9 cellular contexts compared by ENCODE assay signal in the genomic region with DNA sequence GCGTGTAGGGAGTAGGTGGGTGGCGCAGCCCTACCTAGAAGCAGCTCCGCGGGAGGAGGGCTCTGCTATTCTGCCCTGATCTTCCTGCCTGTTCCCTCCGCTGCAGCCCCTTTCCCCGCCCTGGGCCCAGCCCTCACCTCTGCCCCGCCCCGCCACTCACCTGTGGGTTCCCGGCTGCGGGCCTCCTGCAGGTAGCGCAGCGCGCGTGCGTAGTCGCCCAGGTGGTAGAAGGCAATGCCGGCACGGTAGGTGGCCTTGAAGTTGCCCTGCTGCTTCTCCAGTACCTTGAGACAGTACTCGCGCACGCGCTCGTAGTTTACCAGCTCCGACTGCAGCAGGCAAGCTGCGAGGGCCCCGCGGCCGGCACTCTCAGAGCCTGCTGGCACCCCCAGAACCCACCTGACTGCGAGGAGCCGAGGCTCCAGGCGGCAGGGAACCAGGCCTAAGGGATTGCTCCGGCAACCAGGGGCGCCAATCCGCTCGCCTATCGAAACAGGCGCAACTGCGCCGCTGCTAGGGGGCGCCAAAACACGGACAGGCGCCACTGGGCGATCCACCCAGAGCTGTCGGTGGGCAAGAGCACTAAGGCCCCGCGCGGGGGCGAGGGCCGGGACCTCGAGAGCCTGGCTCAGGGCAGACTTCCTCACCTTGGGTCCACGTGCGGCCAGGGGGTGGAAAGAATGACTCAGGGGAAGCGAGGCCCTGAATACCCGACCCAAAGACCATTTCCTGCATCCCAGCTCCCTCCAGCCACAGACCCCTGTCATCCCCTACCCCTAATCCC. TPM values are rescaled to one million over a fixed set of nuclear protein-coding genes. Genes with fewer than 3 reads are reported as not detected.
DNase-seq lines count a peak whose midpoint lies in the region; ATAC-seq and TF ChIP-seq lines count a peak whose summit lies in the region.
"Had no signal": no experiment of that assay in that cellular context is flagged by ENCODE, and none has a peak within 500 bp of the region (broad histone marks: within the 10 kb centered on the region; RNA-seq: fewer than 3 reads in every experiment).

No MANE protein-coding gene starts in this region.

- H3K4me1 ChIP-seq in RWPE2 (ENCODE audit: insufficient read depth, poor library complexity, severe bottlenecking) (no peaks in the 10 kb centered on the region), iPS-20b (ENCODE audit: insufficient read depth, low read length) (no peaks in the 10 kb centered on the region), uterus (no peaks in the 10 kb centered on the region), SJCRH30 (peaks cover 13% of the 10 kb centered on the region; the same call in 1 of the 2 replicates)

- DNase-seq in AG04450 (ENCODE audit: low read depth, low spot score): no peak
- peak; percentile 77 for DNase-seq in HT-29 (ENCODE audit: low spot score)
- DNase-seq in RWPE2 (ENCODE audit: low spot score): no peak
- DNase-seq in uterus: no peak
- DNase-seq in T-helper 2 cell: no peak
- DNase-seq in SJCRH30: no peak
- DNase-seq in NCI-H1048 (lab: John Stamatoyannopoulos, UW): no peak

- no peak overlapping the region for H3K9ac ChIP-seq in iPS-20b (ENCODE audit: low read depth, low read length)

- H3K27me3 ChIP-seq in AG04450 (ENCODE audit: control insufficient read depth, insufficient read depth, low read length) (peaks cover 16% of the 10 kb centered on the region), RWPE2 (ENCODE audit: insufficient read depth, poor library complexity, severe bottlenecking) (peaks cover 33% of the 10 kb centered on the region), iPS-20b (ENCODE audit: insufficient read depth, low read length) (peaks cover 44% of the 10 kb centered on the region), uterus (peaks cover 22 to 30% of the 10 kb centered on the region in 2 donors), SJCRH30 (peaks cover 3% of the 10 kb centered on the region; the same call in 1 of the 2 replicates)

- H3K27ac ChIP-seq in AG04450 (ENCODE audit: low read depth, low read length) (no peak overlapping the region), RWPE2 (ENCODE audit: poor library complexity, severe bottlenecking) (no peak overlapping the region), iPS-20b (ENCODE audit: low read length) (no peak overlapping the region), uterus (no peak overlapping the region), SJCRH30 (no peak overlapping the region)

- POLR2A ChIA-PET in AG04450 (lab: Yijun Ruan, JAX): no interaction called here

- CTCF ChIA-PET in AG04450 (lab: Charles Lee): interaction anchor here (0.7 to 1.6 kb wide), 2 partner anchors 77 to 756 kb away, joined by 3 to 11 read pairs; no protein-coding TSS in a partner anchor

- no peak overlapping the region for H3K4me3 ChIP-seq in AG04450 (ENCODE audit: low read depth, low read length)
- H3K4me3 ChIP-seq in RWPE2 (ENCODE audit: severe bottlenecking): no peak overlapping the region
- peak overlapping the region; percentile 49; the same call in 1 of the 2 replicates for H3K4me3 ChIP-seq in iPS-20b (ENCODE audit: low read length)
- H3K4me3 ChIP-seq in uterus: no peak overlapping the region
- H3K4me3 ChIP-seq in SJCRH30: no peak overlapping the region

- TF ChIP-seq CTCF in AG04450 (IDR thresholded peaks at IDR 0.05; ENCODE audit: low read depth, low read length): 0 out of 2 replicates have a peak, but pooled peaks have one; percentile 13
- TF ChIP-seq CTCF in RWPE2 (IDR thresholded peaks at IDR 0.05; ENCODE audit: poor library complexity, severe bottlenecking): peak; percentile 54
- TF ChIP-seq CTCF in uterus (IDR thresholded peaks at IDR 0.05): peak in 1 of 4 experiments; percentile 11

- no peak for TF ChIP-seq POLR2A in uterus (IDR thresholded peaks at IDR 0.05)

- ATAC-seq in RWPE2 (ENCODE audit: low read depth): peak; percentile 66

- H3K9me3 ChIP-seq in AG04450 (ENCODE audit: control insufficient read depth, insufficient read depth, low read length): peaks cover 3% of the 10 kb centered on the region
- no peaks in the 10 kb centered on the region for H3K9me3 ChIP-seq in RWPE2 (ENCODE audit: severe bottlenecking)
- H3K9me3 ChIP-seq in iPS-20b (ENCODE audit: insufficient read depth, low read depth, low read length): no peaks in the 10 kb centered on the region
- H3K9me3 ChIP-seq in uterus: no peaks in the 10 kb centered on the region
- no peaks in the 10 kb centered on the region for H3K9me3 ChIP-seq in SJCRH30 (replicated peaks)

- H3K36me3 ChIP-seq in RWPE2 (ENCODE audit: low read depth) (no peaks in the 10 kb centered on the region), iPS-20b (ENCODE audit: insufficient read depth, low read depth, low read length) (no peaks in the 10 kb centered on the region), uterus (no peaks in the 10 kb centered on the region), SJCRH30 (no peaks in the 10 kb centered on the region)

- intact Hi-C loops in uterus (cut with DNase I; ENCODE audit: low total_unique reads): no loop called here

RNA-seq across cellular contexts. Expression of a gene that starts 1.0 kb away (rescaled TPM):
- not detected in 2 replicates for polyA plus RNA-seq in AG04450 (2011; rRNA removed)
- polyA minus RNA-seq in AG04450 (2011; rRNA and poly(A)+ RNA removed): not detected in 2 replicates
- 0.94 TPM in 1 of 2 replicates, not detected in the other for total RNA-seq in HT-29 (2014; rRNA removed; shearing (Covaris generic))
- not detected for total RNA-seq in uterus
- total RNA-seq in SJCRH30 (2014; rRNA removed; shearing (Covaris generic)): not detected in 2 replicates
- total RNA-seq: naive thymus-derived CD4-positive, alpha-beta T cell had no signal
- polyA plus RNA-seq: naive thymus-derived CD4-positive, alpha-beta T cell had no signal

RNA-seq across cellular contexts. Expression of a gene that starts 9.3 kb away (rescaled TPM):
- 0.16 and 0.21 TPM in 2 replicates for polyA plus RNA-seq in AG04450 (2011; rRNA removed)
- polyA minus RNA-seq in AG04450 (2011; rRNA and poly(A)+ RNA removed): not detected in 2 replicates
- 0.23 and 1.2 TPM in 2 replicates for total RNA-seq in HT-29 (2014; rRNA removed; shearing (Covaris generic))
- under 1 TPM in 2 of 4 donors, not detected in 2; 0.21 to 0.61 TPM for total RNA-seq in uterus
- 0.08 TPM in 1 of 2 replicates, not detected in the other for total RNA-seq in SJCRH30 (2014; rRNA removed; shearing (Covaris generic))
- polyA plus RNA-seq: naive thymus-derived CD4-positive, alpha-beta T cell had no signal

RNA-seq across cellular contexts. Expression of a gene that starts 26.0 kb away (rescaled TPM):
- 2.0 and 2.3 TPM in 2 replicates for polyA plus RNA-seq in AG04450 (2011; rRNA removed)
- polyA minus RNA-seq in AG04450 (2011; rRNA and poly(A)+ RNA removed): 5.0 and 5.5 TPM in 2 replicates
- 9.7 and 15.2 TPM in 2 replicates for total RNA-seq in HT-29 (2014; rRNA removed; shearing (Covaris generic))
- 10 to 100 TPM in 1 of 4 donors, 1 to 10 TPM in 3; 1.0 to 29.0 (median 3.1) TPM for total RNA-seq in uterus
- total RNA-seq in SJCRH30 (2014; rRNA removed; shearing (Covaris generic)): 9.5 and 10.1 TPM in 2 replicates
